1 cellular context compared by ENCODE assay signal in genomic region chr2:80302465-80303005, GRCh38.
TF ChIP-seq lines count a peak whose summit lies in the region.

No MANE protein-coding gene starts in this region.

TF ChIP-seq in WTC11, 78 proteins besides CTCF, POLR2A, EP300 and RAD21 (continued from another document):
- TF ChIP-seq PRDM15 (CRISPR knock-in tag; IDR thresholded peaks at IDR 0.05) (no peak), CBFB (CRISPR knock-in tag; IDR thresholded peaks at IDR 0.05; ENCODE audit: low read depth) (no peak), AFF4 (CRISPR knock-in tag; IDR thresholded peaks at IDR 0.05; ENCODE audit: borderline replicate concordance) (no peak), TCF7 (CRISPR knock-in tag; IDR thresholded peaks at IDR 0.05; ENCODE audit: low read depth) (no peak; the same call in 1 of the 2 replicates), ZNF512 (CRISPR knock-in tag; IDR thresholded peaks at IDR 0.05; ENCODE audit: borderline replicate concordance) (no peak), NFYB (CRISPR knock-in tag; conservative IDR thresholded peaks at IDR 0.05; ENCODE audit: low read depth) (no peak), TEAD4 (CRISPR knock-in tag; IDR thresholded peaks at IDR 0.05) (no peak), GABPB1 (CRISPR knock-in tag; IDR thresholded peaks at IDR 0.05) (no peak), NFE2L1 (CRISPR knock-in tag; IDR thresholded peaks at IDR 0.05) (peak; percentile 29; the same call in 1 of the 2 replicates), MAX (CRISPR knock-in tag; IDR thresholded peaks at IDR 0.05) (peak; percentile 79; the same call in 1 of the 2 replicates), ELF4 (CRISPR knock-in tag; IDR thresholded peaks at IDR 0.05; ENCODE audit: low read depth) (no peak), ATF3 (CRISPR knock-in tag; conservative IDR thresholded peaks at IDR 0.05) (no peak), ESRRA (CRISPR knock-in tag; IDR thresholded peaks at IDR 0.05; ENCODE audit: borderline replicate concordance) (no peak), ATF1 (CRISPR knock-in tag; IDR thresholded peaks at IDR 0.05) (no peak), ZBTB43 (CRISPR knock-in tag; IDR thresholded peaks at IDR 0.05) (no peak), ZNF121 (CRISPR knock-in tag; IDR thresholded peaks at IDR 0.05) (no peak)
